Comparison of ENCODE assay signal across 7 cellular contexts in the genomic region with DNA sequence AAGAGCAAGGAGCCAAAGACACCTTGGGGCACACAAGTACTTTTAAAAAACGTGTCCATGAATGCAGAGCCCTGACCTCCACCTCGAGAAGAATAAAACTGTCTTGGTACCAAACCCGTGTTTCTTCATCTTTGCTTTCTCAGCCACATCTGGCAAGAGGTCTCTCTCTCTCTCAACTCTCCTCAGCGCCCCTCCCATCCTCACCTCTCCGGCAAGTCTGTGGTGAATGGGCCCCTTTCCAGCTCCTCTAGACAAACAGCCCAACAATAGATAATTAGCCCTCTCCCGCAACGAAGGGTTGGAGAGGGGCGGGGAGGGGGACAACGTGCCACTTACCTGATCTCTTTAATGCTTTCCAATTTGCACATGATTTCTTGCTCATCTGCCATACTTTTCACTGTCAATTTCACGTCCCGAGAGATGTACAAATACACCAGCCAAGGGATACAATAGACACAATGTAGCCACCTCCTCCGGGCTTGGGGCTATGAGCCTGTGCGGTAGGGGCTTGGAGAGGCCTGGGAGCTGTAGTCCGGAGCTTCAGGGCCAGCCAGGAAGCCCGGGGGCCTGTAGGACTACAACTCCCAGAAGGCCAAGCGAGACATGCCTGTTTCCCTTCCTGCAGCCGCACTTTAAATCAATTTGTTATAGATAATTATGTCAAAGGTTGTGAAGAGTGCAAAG. TPM values are rescaled to one million over a fixed set of nuclear protein-coding genes. Genes with fewer than 3 reads are reported as not detected.
DNase-seq lines count a peak whose midpoint lies in the region; ATAC-seq and TF ChIP-seq lines count a peak whose summit lies in the region.

A gene with protein sequence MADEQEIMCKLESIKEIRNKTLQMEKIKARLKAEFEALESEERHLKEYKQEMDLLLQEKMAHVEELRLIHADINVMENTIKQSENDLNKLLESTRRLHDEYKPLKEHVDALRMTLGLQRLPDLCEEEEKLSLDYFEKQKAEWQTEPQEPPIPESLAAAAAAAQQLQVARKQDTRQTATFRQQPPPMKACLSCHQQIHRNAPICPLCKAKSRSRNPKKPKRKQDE (minus strand): TSS at position 462 of the 684 bp plus-strand sequence. CDS start 73 bp downstream, at position 389.

- no peak for TF ChIP-seq CTCF in epithelial cell of esophagus (IDR thresholded peaks at IDR 0.05; ENCODE audit: insufficient read depth, low read depth, low read length, missing control alignments)

- no peaks in the 10 kb centered on the region for H3K9me3 ChIP-seq in mononuclear cell (ENCODE audit: low read depth, low read length)

- H3K4me3 ChIP-seq in epithelial cell of esophagus (ENCODE audit: low read length), result peak within 1 kb of the TSS; percentile 58
- H3K4me3 ChIP-seq in mononuclear cell (ENCODE audit: low read length), result peak within 1 kb of the TSS; percentile 55

- no peaks in the 10 kb centered on the region for H3K27me3 ChIP-seq in mononuclear cell (ENCODE audit: insufficient read depth, low read length)

- peaks cover 10% of the 10 kb centered on the region for H3K4me1 ChIP-seq in mononuclear cell (ENCODE audit: insufficient read depth, low read length)

- DNase-seq in NCI-H82 (lab: John Stamatoyannopoulos, UW) (peak; percentile 92), activated T-cell treated with anti-CD3 and anti-CD28 coated beads for 1 hour (ENCODE audit: low read depth) (peak; percentile 35), epithelial cell of esophagus (ENCODE audit: low read depth) (peak; percentile 86)
- peak; percentile 14 to 35 for DNase-seq in stimulated activated CD8-positive, alpha-beta memory T cell treated with anti-CD3 and anti-CD28 coated beads, Interleukin-2, amount 100 ng/mL, for 1 hour (ENCODE audit: low read depth in 2 of 2)

- ATAC-seq in GM18858 (IDR thresholded peaks at IDR 0.05; ENCODE audit: unreplicated experiment) (peak; percentile 98), HG03045 (IDR thresholded peaks at IDR 0.05; ENCODE audit: unreplicated experiment) (peak; percentile 100)

RNA-seq across cellular contexts. Expression of the gene that starts here (rescaled TPM):
- total RNA-seq in mononuclear cell, result 6.4 TPM

Comparison
In these comparisons a context has a peak if more than half of its experiments do, and no peak if none do; other contexts are left out.
1. Peak in every context shown above with its lines: DNase-seq, ATAC-seq and H3K4me3 ChIP-seq.
2. DNase-seq: peak in every context shown above with its lines; median percentile 92 in NCI-H82; 86 in epithelial cell of esophagus; 35 in activated T-cell treated with anti-CD3 and anti-CD28 coated beads for 1 hour; 24 in stimulated activated CD8-positive, alpha-beta memory T cell treated with anti-CD3 and anti-CD28 coated beads, Interleukin-2, amount 100 ng/mL, for 1 hour.